ENCODE assay signal across 10 cellular contexts in the genomic region with DNA sequence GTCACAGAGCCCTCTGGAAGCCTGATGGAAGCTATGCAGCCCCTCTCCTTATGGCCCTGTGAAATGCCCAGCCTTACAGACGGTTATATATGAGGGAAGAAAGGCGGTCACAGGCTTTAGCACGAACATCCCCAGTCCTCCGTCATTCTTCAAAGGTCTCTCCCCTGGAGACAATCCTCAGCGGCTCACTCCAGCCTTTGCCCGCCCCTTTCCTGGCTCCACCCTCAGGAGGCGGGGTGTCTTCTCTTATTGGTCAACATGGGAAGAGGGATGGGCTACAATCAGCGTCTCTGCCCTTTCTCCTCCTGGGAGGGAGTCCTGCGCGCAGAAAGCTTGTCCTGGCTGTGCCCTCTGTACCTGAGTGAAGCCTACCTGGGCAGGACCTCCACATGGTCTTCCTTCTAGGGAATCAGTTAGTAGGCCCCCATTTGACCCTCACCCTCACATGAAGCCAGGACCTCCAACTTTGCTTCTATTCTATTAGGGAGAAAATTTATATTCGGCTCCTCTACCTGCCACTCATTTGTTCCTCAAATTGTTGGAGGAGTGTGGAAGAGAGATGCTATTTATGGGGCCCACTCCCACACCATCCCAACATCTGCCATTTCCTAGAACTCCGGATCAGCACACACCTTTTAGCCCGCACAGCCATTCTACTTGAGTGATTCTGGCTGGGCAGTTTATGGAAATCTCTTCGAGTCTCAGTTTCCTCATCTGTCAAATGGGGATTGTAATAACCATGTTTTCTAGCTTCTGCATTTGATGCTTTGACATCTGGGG.
DNase-seq lines count a peak whose midpoint lies in the region; ATAC-seq and TF ChIP-seq lines count a peak whose summit lies in the region.
"Had no signal": no experiment of that assay in that cellular context is flagged by ENCODE, and none has a peak within 500 bp of the region (broad histone marks: within the 10 kb centered on the region; RNA-seq: fewer than 3 reads in every experiment).

No MANE protein-coding gene starts in this region.

- H3K27me3 Mint-ChIP-seq in brain (peaks cover 22% of the 10 kb centered on the region), neural progenitor cell (ENCODE audit: insufficient read depth, low read depth) (peaks cover 25% of the 10 kb centered on the region)

- H3K4me1 ChIP-seq in Karpas-422 (ENCODE audit: low read length): peaks cover 5% of the 10 kb centered on the region; the same call in 1 of the 2 replicates
- peaks cover 2% of the 10 kb centered on the region for H3K4me1 ChIP-seq in neural progenitor cell
- H3K4me1 ChIP-seq in sigmoid colon: peaks cover 0 to 11% (median 9%) of the 10 kb centered on the region in 4 donors

- DNase-seq in activated CD4-positive, alpha-beta T cell treated with anti-CD3 and anti-CD28 coated beads for 48 hours: peak; percentile 49
- no peak for DNase-seq in activated CD4-positive, alpha-beta T cell treated with anti-CD3 and anti-CD28 coated beads for 1 hour
- DNase-seq in Karpas-422 (peak; percentile 76), neural progenitor cell (ENCODE audit: low spot score) (peak; percentile 88), sigmoid colon (no peak)
- DNase-seq: transverse colon had no signal

- no peaks in the 10 kb centered on the region for H3K36me3 ChIP-seq in Karpas-422 (ENCODE audit: insufficient read depth, low read length)
- H3K36me3 ChIP-seq in neural progenitor cell: no peaks in the 10 kb centered on the region
- no peaks in the 10 kb centered on the region for H3K36me3 ChIP-seq in sigmoid colon
- H3K36me3 ChIP-seq: transverse colon had no signal

- H3K9me2 ChIP-seq in Karpas-422 (replicated peaks; ENCODE audit: insufficient read depth, low read length): no peaks in the 10 kb centered on the region

- H3K4me2 ChIP-seq in Karpas-422 (ENCODE audit: low read depth, low read length, poor library complexity, severe bottlenecking) (no peak overlapping the region), neural progenitor cell (peak overlapping the region; percentile 63)

- H3K4me3 ChIP-seq in Karpas-422 (ENCODE audit: low read length) (no peak overlapping the region), neural progenitor cell (peak overlapping the region; percentile 30), sigmoid colon (no peak overlapping the region)
- H3K4me3 ChIP-seq: transverse colon had no signal

- ATAC-seq in GM21825 (IDR thresholded peaks at IDR 0.05; ENCODE audit: unreplicated experiment) (no peak), GM18502 (IDR thresholded peaks at IDR 0.05; ENCODE audit: poor library complexity, unreplicated experiment) (no peak)

- peak overlapping the region in 3 of 5 experiments; percentile 72 to 92 (median 75) for H3K27ac Mint-ChIP-seq in brain
- H3K27ac Mint-ChIP-seq in neural progenitor cell: no peak overlapping the region

- H3K9me3 Mint-ChIP-seq in brain (peaks cover 0 to 5% (median 0%) of the 10 kb centered on the region in 5 experiments), neural progenitor cell (no peaks in the 10 kb centered on the region)

- H3K9me3 ChIP-seq in Karpas-422 (ENCODE audit: low read length) (no peaks in the 10 kb centered on the region), neural progenitor cell (ENCODE audit: low read depth) (no peaks in the 10 kb centered on the region), sigmoid colon (no peaks in the 10 kb centered on the region)
- H3K9me3 ChIP-seq: transverse colon had no signal

- H2AFZ ChIP-seq in Karpas-422 (ENCODE audit: low read length): no peak overlapping the region
- peak overlapping the region; percentile 44 for H2AFZ ChIP-seq in neural progenitor cell (replicated peaks)

- H3K9ac ChIP-seq in Karpas-422 (ENCODE audit: low read length) (no peak overlapping the region), neural progenitor cell (no peak overlapping the region)

- TF ChIP-seq POLR2A in sigmoid colon (IDR thresholded peaks at IDR 0.05): no peak

- peak overlapping the region; percentile 20 to 79 (median 73) for H3K4me3 Mint-ChIP-seq in brain
- peak overlapping the region; percentile 72 for H3K4me3 Mint-ChIP-seq in neural progenitor cell

- 32 to 35% methylated on average over 14 of the region's 14 CpGs for WGBS in sigmoid colon, 2 donors

- TF ChIP-seq EP300 in sigmoid colon (IDR thresholded peaks at IDR 0.05): no peak

- H3K27me3 ChIP-seq in Karpas-422 (ENCODE audit: low read length): no peaks in the 10 kb centered on the region
- peaks cover 78% of the 10 kb centered on the region for H3K27me3 ChIP-seq in neural progenitor cell
- H3K27me3 ChIP-seq in sigmoid colon: peaks cover 28 to 75% (median 51%) of the 10 kb centered on the region in 3 donors

- no peak overlapping the region for H3K27ac ChIP-seq in Karpas-422 (ENCODE audit: low read length)
- H3K27ac ChIP-seq in neural progenitor cell: no peak overlapping the region
- H3K27ac ChIP-seq in sigmoid colon: no peak overlapping the region
- H3K27ac ChIP-seq: transverse colon, VCaP had no signal

- H3K4me1 Mint-ChIP-seq in brain: peaks cover 47% of the 10 kb centered on the region
- H3K4me1 Mint-ChIP-seq in neural progenitor cell: peaks cover 30% of the 10 kb centered on the region

- no peaks in the 10 kb centered on the region for H3K79me2 ChIP-seq in Karpas-422 (ENCODE audit: low read length)
- H3K79me2 ChIP-seq in neural progenitor cell (ENCODE audit: low read depth): no peaks in the 10 kb centered on the region

- no peak for TF ChIP-seq CTCF in brain (conservative IDR thresholded peaks at IDR 0.05)
- TF ChIP-seq CTCF in neural progenitor cell (IDR thresholded peaks at IDR 0.05): no peak
- TF ChIP-seq CTCF in sigmoid colon (IDR thresholded peaks at IDR 0.05): no peak

- intact Hi-C loops in sigmoid colon (cut with DNase I): no loop called here

- H3F3A ChIP-seq in neural progenitor cell (ENCODE audit: low read depth): peaks cover 4% of the 10 kb centered on the region

- H3K36me3 Mint-ChIP-seq in brain: no peaks in the 10 kb centered on the region
- no peaks in the 10 kb centered on the region for H3K36me3 Mint-ChIP-seq in neural progenitor cell

- H4K20me1 ChIP-seq in Karpas-422 (ENCODE audit: insufficient read depth, low read depth, low read length): no peaks in the 10 kb centered on the region
- H4K20me1 ChIP-seq in neural progenitor cell (ENCODE audit: low read depth): peaks cover 12% of the 10 kb centered on the region

Comparison
In these comparisons a context has a peak if more than half of its experiments do, and no peak if none do; other contexts are left out.
1. DNase-seq: peak in activated CD4-positive, alpha-beta T cell treated with anti-CD3 and anti-CD28 coated beads for 48 hours (single experiment), Karpas-422 (single experiment) and neural progenitor cell (single experiment); none in activated CD4-positive, alpha-beta T cell treated with anti-CD3 and anti-CD28 coated beads for 1 hour (single experiment) and sigmoid colon (single experiment).